28 cellular contexts compared by ENCODE assay signal in the genomic region with DNA sequence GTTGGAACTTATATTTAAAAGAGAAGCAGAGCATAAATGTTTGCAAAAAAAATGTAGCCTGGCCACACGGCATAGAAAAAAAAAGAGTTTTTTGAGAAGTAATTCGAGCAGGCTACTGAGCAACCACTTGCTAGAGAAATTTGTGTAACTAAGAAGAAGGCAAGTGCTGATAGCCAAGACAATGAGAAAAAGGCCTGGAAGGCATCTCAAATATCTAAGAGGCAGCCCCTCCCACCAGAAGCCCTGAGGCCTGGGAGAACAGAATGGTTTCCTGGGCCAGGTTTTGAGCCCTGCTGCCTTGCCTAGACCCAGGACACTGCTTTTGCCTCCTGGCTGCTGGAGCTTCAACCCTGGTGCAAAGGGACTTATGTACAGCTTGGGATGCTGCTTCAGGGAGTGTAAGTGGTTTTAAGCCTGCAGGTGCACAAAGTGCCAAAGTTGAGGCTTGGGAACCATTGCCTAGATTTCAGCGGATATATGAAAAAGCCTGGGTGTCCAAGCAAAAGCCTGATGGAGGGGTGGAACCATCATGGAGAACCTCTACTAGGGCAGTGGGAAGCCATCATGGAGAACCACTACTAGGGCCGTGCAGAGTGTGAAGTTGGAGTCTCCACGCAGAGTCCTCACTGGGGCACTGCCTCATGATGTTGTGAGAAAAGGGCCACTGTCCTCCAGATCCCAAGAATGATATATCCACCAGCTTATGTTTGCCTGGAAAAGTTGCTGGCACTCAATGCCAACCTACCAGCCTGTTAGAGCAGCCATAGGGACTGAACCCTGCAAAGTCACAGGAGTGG. TPM values are rescaled to one million over a fixed set of nuclear protein-coding genes. Genes with fewer than 3 reads are reported as not detected.
DNase-seq lines count a peak whose midpoint lies in the region; ATAC-seq, FAIRE-seq and TF ChIP-seq lines count a peak whose summit lies in the region.
"Had no signal": no experiment of that assay in that cellular context is flagged by ENCODE, and none has a peak within 500 bp of the region (broad histone marks: within the 10 kb centered on the region; RNA-seq: fewer than 3 reads in every experiment).

No MANE protein-coding gene starts in this region.

- H2AK5ac ChIP-seq in H1 (ENCODE audit: low read depth, low read length): no peak overlapping the region

- H3K36me3 ChIP-seq in cardiac muscle cell (peaks cover 30% of the 10 kb centered on the region), H1 (ENCODE audit: control insufficient read depth in 2 of 4, insufficient read depth in 4 of 4, low read length in 3 of 4) (no peaks in the 10 kb centered on the region), iPS DF 6.9 (ENCODE audit: control insufficient read depth, insufficient read depth, low read length) (no peaks in the 10 kb centered on the region), aorta (ENCODE audit: control insufficient read depth in 1 of 2, insufficient read depth in 2 of 2, low read length in 1 of 2) (no peaks in the 10 kb centered on the region)
- H3K36me3 ChIP-seq: MG63 had no signal

- H3K27ac ChIP-seq in cardiac muscle cell: peak overlapping the region; percentile 36
- no peak overlapping the region; the same call in 1 of the 2 replicates for H3K27ac ChIP-seq in H1 (ENCODE audit: low read depth, low read length)
- H3K27ac ChIP-seq in iPS DF 6.9 (ENCODE audit: low read length): no peak overlapping the region
- H3K27ac ChIP-seq in aorta (ENCODE audit: low read depth in 1 of 2, low read length in 2 of 2): no peak overlapping the region
- H3K27ac ChIP-seq: C4-2B, RWPE1 had no signal

- 0 out of 2 replicates have a peak overlapping the region, but pooled peaks have one; percentile 63 for H2AFZ ChIP-seq in H1 (ENCODE audit: low read length)

- no peaks in the 10 kb centered on the region for H3K27me3 ChIP-seq in cardiac muscle cell
- no peaks in the 10 kb centered on the region for H3K27me3 ChIP-seq in H1 (replicated peaks in 1 of 4; ENCODE audit: control insufficient read depth in 3 of 4, extremely low read depth in 1 of 4, insufficient read depth in 3 of 4, low read length in 3 of 4)
- H3K27me3 ChIP-seq in iPS DF 6.9 (ENCODE audit: control insufficient read depth, insufficient read depth, low read length): no peaks in the 10 kb centered on the region
- no peaks in the 10 kb centered on the region for H3K27me3 ChIP-seq in aorta (ENCODE audit: control insufficient read depth in 1 of 2, insufficient read depth in 2 of 2, low read length in 1 of 2)
- H3K27me3 ChIP-seq: MG63 had no signal

- TF ChIP-seq EP300 in H1 (IDR thresholded peaks at IDR 0.05; ENCODE audit: borderline replicate concordance in 1 of 2, low read depth in 2 of 2, low read length in 2 of 2): no peak

- no peak for TF ChIP-seq RAD21 in H1 (IDR thresholded peaks at IDR 0.05 in 1 of 2, conservative IDR thresholded peaks at IDR 0.05 in 1 of 2; ENCODE audit: low read depth in 2 of 2, low read length in 2 of 2)

- POLR2A ChIA-PET in H1 (lab: Charles Lee; ENCODE audit: partially characterized antibody): no interaction called here

- H2BK120ac ChIP-seq in H1 (replicated peaks; ENCODE audit: low read depth, low read length): no peak overlapping the region

- no peak overlapping the region; the same call in 1 of the 2 replicates for H3K18ac ChIP-seq in H1 (ENCODE audit: extremely low read depth, low read length)

- intact Hi-C loops in Right ventricle myocardium superior (cut with DNase I): loop anchor here (10.0 kb wide), 1 partner anchor 135 kb away; no protein-coding TSS in a partner anchor
- intact Hi-C loops in aorta (cut with DNase I): no loop called here

- no peak overlapping the region for H3K4ac ChIP-seq in H1 (replicated peaks; ENCODE audit: insufficient read length, low read depth, low read length)

- no peak overlapping the region; a peak in 1 of 4 replicates for H3K4me2 ChIP-seq in H1 (ENCODE audit: insufficient read depth in 1 of 2, low read depth in 2 of 2, low read length in 2 of 2)

- no peak for DNase-seq in cardiac muscle cell (ENCODE audit: low read depth in 1 of 2, low spot score in 1 of 2)
- no peak for DNase-seq in Right ventricle myocardium superior
- peak in 1 of 2 experiments; percentile 34 for DNase-seq in H1 (ENCODE audit: low read depth in 1 of 2, low spot score in 2 of 2)
- peak; percentile 20 for DNase-seq in iPS DF 6.9 (ENCODE audit: low read depth, low spot score)
- DNase-seq in aorta: no peak
- DNase-seq: AML-193; Calu3; CD8-positive, alpha-beta memory T cell; DMS153; GDM1; HCEC 1CT; MG63; NCI-H1417; NCI-H1694 treated with DMSO at 0.1 percent for 48 hours; NCI-H2081 treated with DMSO at 0.1 percent for 48 hours; NCI-H510A had no signal

- ATAC-seq in Right ventricle myocardium superior (ENCODE audit: poor library complexity) (no peak), aorta (ENCODE audit: low FRiP score) (peak; percentile 29), HG03342 (IDR thresholded peaks at IDR 0.05; ENCODE audit: unreplicated experiment) (no peak), HG02588 (IDR thresholded peaks at IDR 0.05; ENCODE audit: unreplicated experiment) (no peak), GM21723 (IDR thresholded peaks at IDR 0.05; ENCODE audit: unreplicated experiment) (no peak)
- ATAC-seq: HepG2, K562, SK-N-SH treated with all-trans-retinoic acid at 6 μM for 48 hours had no signal

- H4K5ac ChIP-seq in H1 (ENCODE audit: insufficient read length, low read depth, low read length): no peak overlapping the region

- H3K79me1 ChIP-seq in H1 (ENCODE audit: low read depth, low read length): no peaks in the 10 kb centered on the region

- H3K9me3 ChIP-seq in cardiac muscle cell (ENCODE audit: low read depth) (no peaks in the 10 kb centered on the region), H1 (ENCODE audit: insufficient read depth in 2 of 2, low read depth in 1 of 2, low read length in 1 of 2) (no peaks in the 10 kb centered on the region; a peak in 1 of 4 replicates), iPS DF 6.9 (ENCODE audit: control insufficient read depth, insufficient read depth, low read length) (no peaks in the 10 kb centered on the region), aorta (ENCODE audit: control insufficient read depth, low read length) (no peaks in the 10 kb centered on the region)
- H3K9me3 ChIP-seq: MG63 had no signal

- no peak for TF ChIP-seq POLR2A in H1 (IDR thresholded peaks at IDR 0.05; ENCODE audit: control extremely low read depth in 1 of 2, low read depth in 2 of 2, low read length in 2 of 2)

- no peak overlapping the region for H2BK20ac ChIP-seq in H1 (ENCODE audit: low read length)

- H3K4me1 ChIP-seq in cardiac muscle cell (ENCODE audit: low read depth) (peaks cover 14% of the 10 kb centered on the region), H1 (replicated peaks in 1 of 4; ENCODE audit: control insufficient read depth in 3 of 4, insufficient read depth in 4 of 4, low read length in 3 of 4) (no peaks in the 10 kb centered on the region), iPS DF 6.9 (ENCODE audit: control insufficient read depth, insufficient read depth, low read length) (no peaks in the 10 kb centered on the region), aorta (ENCODE audit: control insufficient read depth in 1 of 2, insufficient read depth in 2 of 2, low read length in 2 of 2) (no peaks in the 10 kb centered on the region)

- no peak overlapping the region for H4K91ac ChIP-seq in H1 (replicated peaks; ENCODE audit: insufficient read length, low read length)

- no peak overlapping the region for H3K14ac ChIP-seq in H1 (ENCODE audit: insufficient read length)

- no peak overlapping the region for H3K4me3 ChIP-seq in cardiac muscle cell
- no peak overlapping the region for H3K4me3 ChIP-seq in H1 (ENCODE audit: extremely low read depth in 1 of 4, insufficient read depth in 2 of 4, low read depth in 3 of 4, low read length in 4 of 4)
- no peak overlapping the region for H3K4me3 ChIP-seq in iPS DF 6.9 (ENCODE audit: low read length)
- no peak overlapping the region for H3K4me3 ChIP-seq in aorta (ENCODE audit: low read length in 2 of 2)
- H3K4me3 ChIP-seq: K562, MG63 had no signal

- no peak overlapping the region for H3K9ac ChIP-seq in H1 (replicated peaks in 1 of 4; ENCODE audit: extremely low read depth in 1 of 4, low read depth in 3 of 4, low read length in 3 of 4)

- TF ChIP-seq CTCF in cardiac muscle cell (IDR thresholded peaks at IDR 0.05; ENCODE audit: low read depth, low read length) (no peak), H1 (IDR thresholded peaks at IDR 0.05; ENCODE audit: control extremely low read depth in 1 of 3, insufficient read depth in 1 of 3, low read depth in 1 of 3, low read length in 3 of 3) (no peak)

- H2BK5ac ChIP-seq in H1 (ENCODE audit: low read depth, low read length): peak overlapping the region; percentile 80; the same call in 1 of the 2 replicates

- H3K79me2 ChIP-seq in H1 (ENCODE audit: control insufficient read depth in 1 of 2, insufficient read depth in 2 of 2, low read length in 2 of 2): no peaks in the 10 kb centered on the region

- H3K23ac ChIP-seq in H1 (ENCODE audit: insufficient read length): no peak overlapping the region

- H4K20me1 ChIP-seq in H1 (replicated peaks in 1 of 2; ENCODE audit: control insufficient read depth in 1 of 2, insufficient read depth in 2 of 2, low read length in 2 of 2): no peaks in the 10 kb centered on the region

- H2BK15ac ChIP-seq in H1 (ENCODE audit: low read length): no peak overlapping the region

- 83% methylated on average over 5 of the region's 5 CpGs; no CpG with 5 or more reads in 1 of the 2 experiments for whole genome bisulfite sequencing in H1 (ENCODE audit: extremely low coverage in 1 of 2, insufficient coverage in 1 of 2, insufficient read length in 1 of 2, insufficient replicate concordance in 2 of 2, low coverage in 1 of 2, low lambda C conversion rate in 2 of 2, missing lambda C conversion rate in 1 of 2), 2 experiments
- WGBS in iPS DF 6.9 (ENCODE audit: insufficient coverage, insufficient read length): no CpG with 5 or more reads among the region's 5 CpGs
- WGBS in aorta, 2 donors: 76 to 84% methylated on average over 5 of the region's 5 CpGs

- H4K8ac ChIP-seq in H1 (ENCODE audit: extremely low read depth, insufficient read depth, low read length): no peak overlapping the region

- H3K56ac ChIP-seq in H1 (replicated peaks; ENCODE audit: insufficient read length, low read depth, low read length): no peak overlapping the region

- H2BK12ac ChIP-seq in H1 (ENCODE audit: low read depth, low read length): peak overlapping the region; percentile 84

- no peak for FAIRE-seq in H1 (lab: Jason Lieb, UNC)
- FAIRE-seq: GM18507, HepG2, K562 had no signal

- no peaks in the 10 kb centered on the region for H3K23me2 ChIP-seq in H1 (ENCODE audit: low read depth, low read length)

- CTCF ChIA-PET in H1 (lab: Charles Lee; ENCODE audit: partially characterized antibody): no interaction called here

RNA-seq across cellular contexts. Expression of gene TECRL, which starts 9.7 kb away (rescaled TPM):
- total RNA-seq in cardiac muscle cell: 226 and 358 TPM in 2 replicates
- 494 and 570 TPM in 2 replicates for polyA plus RNA-seq in cardiac muscle cell
- total RNA-seq in Right ventricle myocardium superior: 1,034 TPM
- total RNA-seq in H1 (2021; fragmentation: NEBNext Ultra II Directional; extraction: Animal tissue kit (Norgen Biotek cat#: 25700)): not detected in 2 replicates
- polyA plus RNA-seq in H1 (2011; rRNA removed): not detected in 2 replicates
- polyA plus RNA-seq in H1 (2011; cell fraction: cytosol; rRNA removed): not detected
- not detected for polyA plus RNA-seq in H1 (2011; cell fraction: nucleus; rRNA removed)
- not detected in 4 replicates for polyA plus RNA-seq in H1 (2012, experiment 1 of 2)
- polyA plus RNA-seq in H1 (2012, experiment 2 of 2): not detected
- not detected for polyA plus RNA-seq in H1 (2013, experiment 1 of 2)
- not detected for polyA plus RNA-seq in H1 (2013, experiment 2 of 2)
- not detected in 2 replicates for polyA minus RNA-seq in H1 (2011; rRNA and poly(A)+ RNA removed)
- polyA minus RNA-seq in H1 (2011; cell fraction: cytosol; rRNA and poly(A)+ RNA removed): not detected
- polyA minus RNA-seq in H1 (2011; cell fraction: nucleus; rRNA and poly(A)+ RNA removed): not detected
- not detected for total RNA-seq in aorta
- polyA plus RNA-seq in aorta: 1 to 10 TPM in 1 of 2 donors, under 1 TPM in 1; 0.13 to 1.0 TPM
- total RNA-seq: A172; Calu3; CD8-positive, alpha-beta memory T cell; HepG2; K562; LHCN-M2 had no signal
- polyA plus RNA-seq: AG04450; CD8-positive, alpha-beta memory T cell; HepG2; K562 had no signal

Comparison
In these comparisons a context has a peak if more than half of its experiments do, and no peak if none do; other contexts are left out.
1. RNA of gene TECRL, which starts 9.7 kb away (total RNA-seq): 1,034 TPM in Right ventricle myocardium superior (single experiment) and 226 to 358 TPM in cardiac muscle cell; not detected in H1 and not detected in aorta; every median in the first group is over 100 times any median in the second.